ENCODE assay signal across 8 cellular contexts in the genomic region with DNA sequence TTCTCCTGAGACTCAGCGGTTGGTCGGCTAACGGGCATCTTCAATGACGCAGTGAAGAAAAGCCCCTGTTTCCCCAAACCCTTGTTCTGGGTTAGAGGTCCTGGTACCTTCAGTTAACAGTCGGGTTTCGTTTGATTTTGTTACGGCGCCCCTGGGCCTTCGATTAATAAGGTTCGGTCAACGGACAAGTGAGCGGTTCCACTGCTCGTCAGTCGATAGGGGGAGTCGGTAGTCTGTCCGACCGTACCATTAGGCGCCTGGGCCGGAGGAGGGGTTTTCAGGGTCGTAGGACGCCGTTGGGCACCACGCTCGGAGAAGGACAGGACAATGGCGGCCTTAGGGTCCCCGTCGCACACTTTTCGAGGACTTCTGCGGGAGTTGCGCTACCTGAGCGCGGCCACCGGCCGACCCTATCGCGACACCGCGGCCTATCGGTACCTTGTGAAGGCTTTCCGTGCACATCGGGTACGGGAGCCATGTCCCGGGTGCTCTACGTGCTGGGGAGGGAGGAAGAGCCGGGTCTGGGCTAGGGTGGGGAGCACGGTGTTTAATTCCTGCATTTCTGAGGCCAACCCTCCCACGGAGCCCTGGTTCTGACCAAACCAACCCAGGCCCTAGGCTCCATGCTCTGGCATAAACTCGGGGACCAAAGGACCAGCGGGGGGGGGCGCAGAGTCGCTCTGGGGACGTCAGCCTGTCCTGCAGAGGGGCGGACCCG. TPM values are rescaled to one million over a fixed set of nuclear protein-coding genes. Genes with fewer than 3 reads are reported as not detected.
DNase-seq lines count a peak whose midpoint lies in the region; ATAC-seq and TF ChIP-seq lines count a peak whose summit lies in the region.

TSS of gene FMC1 (plus strand) at position 280 of the 718 bp plus-strand sequence. CDS start at position 328, 48 bp downstream.

- peak within 1 kb of the TSS; percentile 95 for H3K9ac ChIP-seq in mucosa of stomach (ENCODE audit: low read length)

- intact Hi-C loops in OCI-LY7 (cut with micrococcal nuclease; ENCODE audit: unreplicated experiment), result loop anchor here (2.0 to 5.0 kb wide), 2 partner anchors 232 to 1354 kb away; partner anchors contain the start of gene ZC3HAV1

- H3K4me3 ChIP-seq in OCI-LY7 (ENCODE audit: low read depth, low read length, poor library complexity, severe bottlenecking) (peak within 1 kb of the TSS; percentile 90), mucosa of stomach (ENCODE audit: low read length) (peak within 1 kb of the TSS; percentile 86)

- TF ChIP-seq POLR2A in erythroblast (IDR thresholded peaks at IDR 0.05; ENCODE audit: low read length), result peak; percentile 95

- H3K4me1 ChIP-seq in OCI-LY7 (ENCODE audit: insufficient read depth, low read length, poor library complexity, severe bottlenecking), result peaks cover 15% of the 10 kb centered on the region
- peaks cover 7% of the 10 kb centered on the region for H3K4me1 ChIP-seq in mucosa of stomach (ENCODE audit: control insufficient read depth, insufficient read depth, low read length)

- no peaks in the 10 kb centered on the region for H4K20me1 ChIP-seq in OCI-LY7 (ENCODE audit: insufficient read depth, low read length)

- H3K9me3 ChIP-seq in OCI-LY7 (ENCODE audit: low read length), result peaks cover 14% of the 10 kb centered on the region; the same call in 1 of the 2 replicates
- no peaks in the 10 kb centered on the region for H3K9me3 ChIP-seq in mucosa of stomach (ENCODE audit: control insufficient read depth, low read length)

- CTCF ChIA-PET in OCI-LY7 (lab: Charles Lee; ENCODE audit: unreplicated experiment), result no interaction called here

- POLR2A ChIA-PET in OCI-LY7 (lab: Charles Lee), result interaction anchor here (0.6 kb wide), 1 partner anchor 55 kb away, joined by 3 read pairs; no protein-coding TSS in a partner anchor

- peaks cover 12% of the 10 kb centered on the region; the same call in 1 of the 2 replicates for H3K79me2 ChIP-seq in OCI-LY7 (ENCODE audit: insufficient read depth, low read depth, low read length)

- peak within 1 kb of the TSS; percentile 94 for H3K27ac ChIP-seq in OCI-LY7 (ENCODE audit: low read depth, low read length, poor library complexity, severe bottlenecking)

- peak within 1 kb of the TSS; percentile 91 for H3K4me2 ChIP-seq in OCI-LY7 (ENCODE audit: low read length)

- peak; percentile 55 for ATAC-seq in GM21526 (IDR thresholded peaks at IDR 0.05; ENCODE audit: low FRiP score, unreplicated experiment)

- no peaks in the 10 kb centered on the region for H3K27me3 ChIP-seq in mucosa of stomach (ENCODE audit: control insufficient read depth, insufficient read depth, low read length)

- BruUV-seq in OCI-LY7 (replicated peaks; lab: Mats Ljungman, UMichigan), result TSS peak; percentile 98

- peak; percentile 79 for DNase-seq in DMS153 treated with DMSO at 0.1 percent for 48 hours (lab: John Stamatoyannopoulos, UW; ENCODE audit: unreplicated experiment)
- DNase-seq in HuH-7.5 (ENCODE audit: low spot score), result peak; percentile 40
- peak; percentile 93 for DNase-seq in OCI-LY7 (ENCODE audit: low spot score)
- DNase-seq in activated T-cell treated with anti-CD3 and anti-CD28 coated beads for 48 hours (ENCODE audit: low read depth), result peak; percentile 82
- peak; percentile 95 to 96 for DNase-seq in erythroblast (lab: John Stamatoyannopoulos, UW)
- peak; percentile 88 for DNase-seq in stimulated activated CD8-positive, alpha-beta memory T cell treated with anti-CD3 and anti-CD28 coated beads, Interleukin-4, amount 100 ng/mL, for 48 hours

- no peaks in the 10 kb centered on the region for H3K9me2 ChIP-seq in OCI-LY7 (ENCODE audit: insufficient read depth, low read length)

- H3K36me3 ChIP-seq in OCI-LY7 (ENCODE audit: insufficient read depth, low read length), result peaks cover 6% of the 10 kb centered on the region; the same call in 1 of the 2 replicates
- H3K36me3 ChIP-seq in mucosa of stomach (ENCODE audit: control insufficient read depth, insufficient read depth, low read length), result no peaks in the 10 kb centered on the region

- 0 out of 2 replicates have a peak, but pooled peaks have one; percentile 40 for TF ChIP-seq CTCF in OCI-LY7 (conservative IDR thresholded peaks at IDR 0.05; ENCODE audit: low read length)

- H2AFZ ChIP-seq in OCI-LY7 (ENCODE audit: low read length), result peak within 1 kb of the TSS; percentile 90

RNA-seq across cellular contexts. Expression of gene FMC1, which starts in this region (rescaled TPM):
- 7.2 and 19.5 TPM in 2 replicates for total RNA-seq in OCI-LY7 (2014; rRNA removed; shearing (Covaris generic))
- total RNA-seq in OCI-LY7 (2022), result 15.1 and 18.4 TPM in 2 replicates

Comparison
In these comparisons a context has a peak if more than half of its experiments do, and no peak if none do; other contexts are left out.
1. Peak in every context shown above with its lines: DNase-seq, ATAC-seq, H3K4me3 ChIP-seq and H3K27ac ChIP-seq.
2. DNase-seq: peak in every context shown above with its lines; median percentile 96 in erythroblast; 93 in OCI-LY7; 88 in stimulated activated CD8-positive, alpha-beta memory T cell treated with anti-CD3 and anti-CD28 coated beads, Interleukin-4, amount 100 ng/mL, for 48 hours; 82 in activated T-cell treated with anti-CD3 and anti-CD28 coated beads for 48 hours; 79 in DMS153 treated with DMSO at 0.1 percent for 48 hours; 40 in HuH-7.5.